Comparison of ENCODE assay signal across 7 cellular contexts in genomic region chr2:30495896-30496295, GRCh38. TPM values are rescaled to one million over a fixed set of nuclear protein-coding genes. Genes with fewer than 3 reads are reported as not detected.
DNase-seq lines count a peak whose midpoint lies in the region; ATAC-seq and TF ChIP-seq lines count a peak whose summit lies in the region.
"Not testable (repeated sequence)": the region's sequence is repeated elsewhere in the genome, so short reads cannot be mapped to it uniquely, and the experiment has no call there.

No MANE protein-coding gene starts in this region.

- H3K27me3 ChIP-seq in right lobe of liver; spleen (replicated peaks in 1 of 7): not testable (repeated sequence)

- H3K4me3 ChIP-seq in right lobe of liver, result not testable (repeated sequence)
- H3K4me3 ChIP-seq in spleen, result peak overlapping the region in 1 of 8 donors; percentile 47

- CTCF ChIA-PET in activated naive CD4-positive, alpha-beta T cell treated with anti-CD3 and anti-CD28 coated beads, Interleukin-2, amount 10 ng/mL, durations not matched to agents 7 days and 5 days (lab: Charles Lee), result not testable (repeated sequence)

- WGBS in right lobe of liver (ENCODE audit: insufficient coverage, low coverage, low lambda C conversion rate, missing lambda C conversion rate), result 67% methylated on average over 2 of the region's 2 CpGs
- WGBS in spleen, 5 donors, result 36 to 55% (median 51%) methylated on average over 2 of the region's 2 CpGs

- H3K4me1 Mint-ChIP-seq in CD14-positive monocyte, result peaks cover 10% of the 10 kb centered on the region
- peaks cover 30 to 33% (median 32%) of the 10 kb centered on the region in 3 donors for H3K4me1 Mint-ChIP-seq in IgD-negative memory B cell
- not testable (repeated sequence) for H3K4me1 Mint-ChIP-seq in activated naive CD4-positive, alpha-beta T cell treated with anti-CD3 and anti-CD28 coated beads, Interleukin-2, amount 10 ng/mL, durations not matched to agents 7 days and 5 days

- ATAC-seq in right lobe of liver, result peak in 3 of 4 donors; percentile 26 to 60 (median 36)

- TF ChIP-seq POLR2A in right lobe of liver (IDR thresholded peaks at IDR 0.05); spleen (IDR thresholded peaks at IDR 0.05): not testable (repeated sequence)

- not testable (repeated sequence) for H3K27ac ChIP-seq in right lobe of liver
- peak overlapping the region in 7 of 8 donors; percentile 63 to 90 (median 82) for H3K27ac ChIP-seq in spleen

- DNase-seq in CD14-positive monocyte (ENCODE audit: low spot score); activated naive CD4-positive, alpha-beta T cell treated with anti-CD3 and anti-CD28 coated beads, Interleukin-2, amount 10 ng/mL, durations not matched to agents 7 days and 5 days; right lobe of liver; spleen: not testable (repeated sequence)
- peak; percentile 23 to 74 for DNase-seq in NOMO-1 (lab: John Stamatoyannopoulos, UW; ENCODE audit: unreplicated experiment in 2 of 2)
- peak; percentile 70 for DNase-seq in SKM-1 treated with dmso at 0.1 percent for 144 hours (lab: John Stamatoyannopoulos, UW; ENCODE audit: unreplicated experiment)

- H3K9me3 Mint-ChIP-seq in CD14-positive monocyte (peaks cover 33 to 49% (median 43%) of the 10 kb centered on the region in 7 donors), IgD-negative memory B cell (peaks cover 8 to 32% (median 28%) of the 10 kb centered on the region in 3 donors)
- peaks cover 35% of the 10 kb centered on the region for H3K9me3 Mint-ChIP-seq in activated naive CD4-positive, alpha-beta T cell treated with anti-CD3 and anti-CD28 coated beads, Interleukin-2, amount 10 ng/mL, durations not matched to agents 7 days and 5 days

- peak overlapping the region in 1 of 2 donors; percentile 46 for H3K4me3 Mint-ChIP-seq in CD14-positive monocyte
- peak overlapping the region in 2 of 4 donors; percentile 72 to 73 for H3K4me3 Mint-ChIP-seq in IgD-negative memory B cell
- H3K4me3 Mint-ChIP-seq in activated naive CD4-positive, alpha-beta T cell treated with anti-CD3 and anti-CD28 coated beads, Interleukin-2, amount 10 ng/mL, durations not matched to agents 7 days and 5 days, result not testable (repeated sequence)

- H3K36me3 ChIP-seq in right lobe of liver, result not testable (repeated sequence)
- H3K36me3 ChIP-seq in spleen, result peaks cover 0 to 17% (median 0%) of the 10 kb centered on the region in 6 donors

- H3K27ac Mint-ChIP-seq in CD14-positive monocyte, result peak overlapping the region; percentile 10 to 88 (median 83)
- H3K27ac Mint-ChIP-seq in IgD-negative memory B cell, result peak overlapping the region; percentile 76 to 89 (median 88)
- H3K27ac Mint-ChIP-seq in activated naive CD4-positive, alpha-beta T cell treated with anti-CD3 and anti-CD28 coated beads, Interleukin-2, amount 10 ng/mL, durations not matched to agents 7 days and 5 days, result peak overlapping the region; percentile 9

- peaks cover 17 to 24% of the 10 kb centered on the region in 2 donors for H3K36me3 Mint-ChIP-seq in CD14-positive monocyte
- H3K36me3 Mint-ChIP-seq in IgD-negative memory B cell, result not testable (repeated sequence)
- peaks cover 19% of the 10 kb centered on the region for H3K36me3 Mint-ChIP-seq in activated naive CD4-positive, alpha-beta T cell treated with anti-CD3 and anti-CD28 coated beads, Interleukin-2, amount 10 ng/mL, durations not matched to agents 7 days and 5 days

- not testable (repeated sequence) for H3K9me3 ChIP-seq in right lobe of liver
- H3K9me3 ChIP-seq in spleen, result peaks cover 10 to 56% (median 49%) of the 10 kb centered on the region in 8 donors

- not testable (repeated sequence) for TF ChIP-seq CTCF in CD14-positive monocyte (IDR thresholded peaks at IDR 0.05); right lobe of liver (IDR thresholded peaks at IDR 0.05); spleen (IDR thresholded peaks at IDR 0.05 in 8 of 11, conservative IDR thresholded peaks at IDR 0.05 in 3 of 11)

- H3K27me3 Mint-ChIP-seq in CD14-positive monocyte (ENCODE audit: low read depth in 3 of 3); IgD-negative memory B cell; activated naive CD4-positive, alpha-beta T cell treated with anti-CD3 and anti-CD28 coated beads, Interleukin-2, amount 10 ng/mL, durations not matched to agents 7 days and 5 days: not testable (repeated sequence)

- intact Hi-C loops in CD14-positive monocyte (cut with micrococcal nuclease); right lobe of liver (cut with DNase I); spleen (cut with DNase I; ENCODE audit: low total_unique reads): not testable (repeated sequence)

- not testable (repeated sequence) for H3K4me1 ChIP-seq in right lobe of liver
- peaks cover 0 to 38% (median 8%) of the 10 kb centered on the region in 6 donors for H3K4me1 ChIP-seq in spleen

RNA-seq across cellular contexts. Expression of gene LCLAT1, which starts 48.9 kb away (rescaled TPM):
- polyA plus RNA-seq in CD14-positive monocyte (1 to 10 TPM; 1.3 to 5.7 TPM), IgD-negative memory B cell (14.3 TPM), spleen (1 to 10 TPM; 1.9 to 3.2 (median 2.3) TPM)
- total RNA-seq in right lobe of liver (10 to 100 TPM; 11.1 to 14.0 (median 12.0) TPM), spleen (10 to 100 TPM; 11.8 to 23.3 (median 17.7) TPM)

Comparison
In these comparisons a context has a peak if more than half of its experiments do, and no peak if none do; other contexts are left out.
1. H3K27ac Mint-ChIP-seq: peak in every context shown above with its lines; median percentile 88 in IgD-negative memory B cell; 83 in CD14-positive monocyte; 9 in activated naive CD4-positive, alpha-beta T cell treated with anti-CD3 and anti-CD28 coated beads, Interleukin-2, amount 10 ng/mL, durations not matched to agents 7 days and 5 days.